Comparison of ENCODE assay signal across 23 cellular contexts in the genomic region with DNA sequence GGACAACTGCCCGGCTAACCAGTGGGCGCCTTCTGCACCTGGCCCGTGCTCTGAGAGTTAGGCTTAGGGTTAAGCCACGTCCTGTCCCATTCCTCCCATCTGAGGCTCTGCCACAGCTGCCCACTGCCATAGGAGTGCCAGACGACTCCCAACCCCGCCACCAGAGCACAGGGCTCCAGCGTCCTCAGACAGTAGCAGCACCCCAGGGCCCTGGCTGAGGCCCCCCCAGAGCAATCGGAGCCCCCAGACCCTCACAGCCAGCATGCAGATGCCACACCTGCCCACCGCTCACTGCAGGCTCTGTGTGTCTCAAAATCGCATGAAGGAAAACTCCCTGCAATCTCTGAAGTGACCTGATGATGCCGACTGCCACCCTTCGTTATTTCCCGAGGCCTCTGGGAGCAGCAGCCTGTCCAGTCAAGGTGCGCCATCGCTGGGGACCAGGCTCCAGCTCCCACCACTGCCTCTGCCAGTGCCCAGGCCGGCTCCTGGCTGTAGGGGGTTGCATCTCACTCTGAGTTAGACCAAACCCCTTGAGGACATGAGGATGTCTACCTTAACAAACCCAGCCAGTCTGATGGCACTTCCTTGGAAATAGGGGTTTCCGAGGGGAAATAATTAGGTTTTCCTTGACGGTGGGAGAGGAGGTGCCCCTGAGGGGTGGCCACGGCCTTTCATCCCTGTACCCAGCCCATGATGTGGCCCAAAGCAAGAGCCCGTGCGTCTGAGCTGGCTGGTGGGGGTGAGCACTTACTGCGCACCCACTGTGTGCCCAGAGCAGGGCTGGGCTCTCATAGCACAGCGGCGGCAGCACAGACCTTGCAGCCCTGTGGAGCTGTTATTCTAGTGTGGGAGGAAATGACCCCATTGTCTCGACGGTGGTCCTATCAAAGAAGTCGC. TPM values are rescaled to one million over a fixed set of nuclear protein-coding genes. Genes with fewer than 3 reads are reported as not detected.
DNase-seq lines count a peak whose midpoint lies in the region; ATAC-seq and TF ChIP-seq lines count a peak whose summit lies in the region.
"Had no signal": no experiment of that assay in that cellular context is flagged by ENCODE, and none has a peak within 500 bp of the region (broad histone marks: within the 10 kb centered on the region; RNA-seq: fewer than 3 reads in every experiment).

No MANE protein-coding gene starts in this region.

- H3K36me3 Mint-ChIP-seq in neural progenitor cell = no peaks in the 10 kb centered on the region
- H3K36me3 Mint-ChIP-seq: IgD-negative memory B cell had no signal

- no peaks in the 10 kb centered on the region for H3K9me3 ChIP-seq in neural progenitor cell (ENCODE audit: low read depth)
- H3K9me3 ChIP-seq: MG63, SJSA1 had no signal

- no peak for ATAC-seq in GM21619 (IDR thresholded peaks at IDR 0.05; ENCODE audit: unreplicated experiment)
- ATAC-seq in GM21360 (IDR thresholded peaks at IDR 0.05; ENCODE audit: unreplicated experiment) = no peak
- ATAC-seq in GM21526 (IDR thresholded peaks at IDR 0.05; ENCODE audit: low FRiP score, unreplicated experiment) = no peak
- ATAC-seq: activated T-helper 17 cell treated with anti-CD3 and anti-CD28 coated beads, Interleukin-2, amount 50 U/mL, for 72 hours; stimulated activated naive CD8-positive, alpha-beta T cell treated with anti-CD3 and anti-CD28 coated beads, Interleukin-15, Interleukin-2, amounts not matched to agents 100 U/mL and 50 U/mL, for 24 hours had no signal

- H3K27ac Mint-ChIP-seq in neural progenitor cell = peak overlapping the region; percentile 63
- H3K27ac Mint-ChIP-seq: activated T-helper 17 cell treated with anti-CD3 and anti-CD28 coated beads, Interleukin-2, amount 50 U/mL, for 72 hours; IgD-negative memory B cell; T-helper 2 cell treated with Interferon-gamma antibody and Interleukin-4, amounts not matched to agents 5 μg/mL and 100 μg/mL, for 36 hours had no signal

- H3K27ac ChIP-seq in neural progenitor cell = no peak overlapping the region
- H3K27ac ChIP-seq: parathyroid adenoma, SJSA1 had no signal

- peaks cover 15% of the 10 kb centered on the region for H3K4me1 Mint-ChIP-seq in neural progenitor cell
- H3K4me1 Mint-ChIP-seq: activated T-helper 17 cell treated with anti-CD3 and anti-CD28 coated beads, Interleukin-2, amount 50 U/mL, for 72 hours; IgD-negative memory B cell had no signal

- no peaks in the 10 kb centered on the region for H4K20me1 ChIP-seq in neural progenitor cell (ENCODE audit: low read depth)

- no peak for TF ChIP-seq CTCF in neural progenitor cell (IDR thresholded peaks at IDR 0.05)

- H3K9ac ChIP-seq in neural progenitor cell = no peak overlapping the region
- H3K9ac ChIP-seq: parathyroid adenoma had no signal

- H3K4me3 ChIP-seq in neural progenitor cell = no peak overlapping the region
- H3K4me3 ChIP-seq: lung, MG63, SJSA1 had no signal

- H3K4me2 ChIP-seq in neural progenitor cell = no peak overlapping the region

- no peaks in the 10 kb centered on the region for H3K9me3 Mint-ChIP-seq in neural progenitor cell
- H3K9me3 Mint-ChIP-seq: activated T-helper 17 cell treated with anti-CD3 and anti-CD28 coated beads, Interleukin-2, amount 50 U/mL, for 72 hours; IgD-negative memory B cell; T-helper 2 cell treated with Interferon-gamma antibody and Interleukin-4, amounts not matched to agents 5 μg/mL and 100 μg/mL, for 36 hours had no signal

- H3K36me3 ChIP-seq in neural progenitor cell = no peaks in the 10 kb centered on the region
- H3K36me3 ChIP-seq: MG63, SJSA1 had no signal

- no peaks in the 10 kb centered on the region for H3K79me2 ChIP-seq in neural progenitor cell (ENCODE audit: low read depth)
- H3K79me2 ChIP-seq: parathyroid adenoma had no signal

- no peaks in the 10 kb centered on the region for H3K4me1 ChIP-seq in neural progenitor cell
- H3K4me1 ChIP-seq: parathyroid adenoma had no signal

- DNase-seq in GM03348 (ENCODE audit: low spot score) (peak; percentile 5), HuH-7.5 (ENCODE audit: low spot score) (peak; percentile 22), ecto neural progenitor cell (ENCODE audit: low spot score) (peak; percentile 41), neural progenitor cell (ENCODE audit: low spot score) (no peak)
- DNase-seq in stimulated activated CD4-positive, alpha-beta T cell treated with anti-CD3 and anti-CD28 coated beads, Interleukin-4, amount 100 ng/mL, for 4 hours = no peak
- DNase-seq: AML-193; central memory CD4-positive, alpha-beta T cell; effector memory CD4-positive, alpha-beta T cell; MG63; NCI-H146; NCI-H748 treated with DMSO at 0.1 percent for 48 hours; OCI-M1; stimulated activated CD4-positive, alpha-beta T cell treated with anti-CD3 and anti-CD28 coated beads, Interleukin-2, amount 100 ng/mL, for 24 hours; stimulated activated naive CD8-positive, alpha-beta T cell treated with anti-CD3 and anti-CD28 coated beads, Interleukin-15, Interleukin-2, amounts not matched to agents 100 U/mL and 50 U/mL, for 24 hours had no signal

- H3K27me3 Mint-ChIP-seq in neural progenitor cell (ENCODE audit: insufficient read depth, low read depth) = peaks cover 13% of the 10 kb centered on the region

- no peak overlapping the region for H2AFZ ChIP-seq in neural progenitor cell (replicated peaks)
- H2AFZ ChIP-seq: parathyroid adenoma had no signal

- H3K27me3 ChIP-seq in neural progenitor cell = peaks cover 8% of the 10 kb centered on the region

- H3F3A ChIP-seq in neural progenitor cell (ENCODE audit: low read depth) = peaks cover 6% of the 10 kb centered on the region

- no peak overlapping the region for H3K4me3 Mint-ChIP-seq in neural progenitor cell
- H3K4me3 Mint-ChIP-seq: activated T-helper 17 cell treated with anti-CD3 and anti-CD28 coated beads, Interleukin-2, amount 50 U/mL, for 72 hours; IgD-negative memory B cell; T-helper 2 cell treated with Interferon-gamma antibody and Interleukin-4, amounts not matched to agents 5 μg/mL and 100 μg/mL, for 36 hours had no signal

RNA-seq across cellular contexts. Expression of a gene that starts 58.0 kb away (rescaled TPM):
- total RNA-seq in neural progenitor cell (ENCODE audit: low replicate concordance) = 183 and 185 TPM in 2 replicates

Comparison
In these comparisons a context has a peak if more than half of its experiments do, and no peak if none do; other contexts are left out.
1. DNase-seq: peak in GM03348 (single experiment), HuH-7.5 (single experiment) and ecto neural progenitor cell (single experiment); none in neural progenitor cell (single experiment) and stimulated activated CD4-positive, alpha-beta T cell treated with anti-CD3 and anti-CD28 coated beads, Interleukin-4, amount 100 ng/mL, for 4 hours (0 of 2).